40 cellular contexts compared by ENCODE assay signal in the genomic region with DNA sequence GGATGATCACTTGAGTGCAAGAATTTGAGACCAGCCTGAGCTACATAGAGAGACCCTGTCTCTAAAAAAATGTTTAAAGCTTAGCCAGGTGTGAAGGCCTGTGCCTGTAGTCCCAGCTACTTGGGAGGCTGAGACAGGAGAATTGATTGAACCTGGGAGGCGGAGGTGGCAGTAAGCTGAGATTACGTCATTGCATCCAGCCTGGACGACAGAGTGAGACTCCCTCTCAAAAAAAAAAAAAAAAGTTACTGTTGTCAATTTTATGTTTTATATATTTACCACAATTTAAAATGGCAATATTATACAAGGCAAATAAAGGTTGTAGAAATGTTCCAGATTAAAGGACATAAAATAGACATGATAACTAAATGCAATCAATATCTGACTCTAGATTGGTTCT. TPM values are rescaled to one million over a fixed set of nuclear protein-coding genes. Genes with fewer than 3 reads are reported as not detected.
"Had no signal": no experiment of that assay in that cellular context is flagged by ENCODE, and none has a peak within 500 bp of the region (broad histone marks: within the 10 kb centered on the region; RNA-seq: fewer than 3 reads in every experiment).

No MANE protein-coding gene starts in this region.

- H3K36me3 ChIP-seq: adrenal gland, ascending aorta, brain microvascular endothelial cell, breast epithelium, cardiac muscle cell had no signal

- H3K27ac ChIP-seq: adrenal gland, ascending aorta, body of pancreas, brain microvascular endothelial cell, breast epithelium, cardiac muscle cell had no signal

- ATAC-seq: activated naive CD4-positive, alpha-beta T cell treated with anti-CD3 and anti-CD28 coated beads, Interleukin-2, amount 50 U/mL, for 72 hours; activated naive CD8-positive, alpha-beta T cell treated with anti-CD3 and anti-CD28 coated beads, Interleukin-2, amount 50 U/mL, for 24 hours; activated T-cell treated with anti-CD3 and anti-CD28 coated beads, Interleukin-2, amount 50 U/mL, for 4 hours; activated T-cell treated with anti-CD3 and anti-CD28 coated beads, Interleukin-2, amount 50 U/mL, for 72 hours; activated T-helper 17 cell treated with anti-CD3 and anti-CD28 coated beads, Interleukin-2, amount 50 U/mL, for 72 hours; body of pancreas had no signal

- H3K4me3 ChIP-seq: adrenal gland, ascending aorta, body of pancreas, breast epithelium, cardiac muscle cell had no signal

- H3K9me3 ChIP-seq: adrenal gland, body of pancreas had no signal

- DNase-seq: activated effector memory CD4-positive, alpha-beta T cell treated with anti-CD3 and anti-CD28 coated beads, Interleukin-2, amount 50 U/mL, for 16 hours; activated effector memory CD4-positive, alpha-beta T cell treated with Interleukin-2 at 50 U/mL for 16 hours; activated gamma-delta T cell; activated gamma-delta T cell treated with Interleukin-2 at 50 U/mL for 16 hours; activated naive CD4-positive, alpha-beta T cell; activated naive CD4-positive, alpha-beta T cell treated with anti-CD3 and anti-CD28 coated beads for 36 hours; activated naive CD4-positive, alpha-beta T cell treated with anti-CD3 and anti-CD28 coated beads, Interleukin-2, amount 10 ng/mL, durations not matched to agents 7 days and 5 days; activated naive CD4-positive, alpha-beta T cell treated with anti-CD3 and anti-CD28 coated beads, Interleukin-2, amount 50 U/mL, for 16 hours; activated naive CD4-positive, alpha-beta T cell treated with Interleukin-2 at 50 U/mL for 16 hours; activated naive CD8-positive, alpha-beta T cell treated with anti-CD3 and anti-CD28 coated beads for 36 hours; activated naive CD8-positive, alpha-beta T cell treated with anti-CD3 and anti-CD28 coated beads, Interleukin-2, amount 10 ng/mL, durations not matched to agents 7 days and 5 days; activated naive CD8-positive, alpha-beta T cell treated with anti-CD3 and anti-CD28 coated beads, Interleukin-2, amount 50 U/mL, for 24 hours; activated T-cell treated with anti-CD3 and anti-CD28 coated beads, Interleukin-2, amount 50 U/mL, for 1 hour; activated T-cell treated with anti-CD3 and anti-CD28 coated beads, Interleukin-2, amount 50 U/mL, for 24 hours; activated T-cell treated with anti-CD3 and anti-CD28 coated beads, Interleukin-2, amount 50 U/mL, for 4 hours; activated T-cell treated with anti-CD3 and anti-CD28 coated beads, Interleukin-2, amount 50 U/mL, for 48 hours; activated T-cell treated with anti-CD3 and anti-CD28 coated beads, Interleukin-2, amount 50 U/mL, for 72 hours; adrenal gland; amniotic stem cell; amygdala; anterior cingulate cortex; aorta; body of pancreas; brain microvascular endothelial cell; caudate nucleus; central memory CD4-positive, alpha-beta T cell; cerebellar nuclear complex had no signal

- H3K4me1 ChIP-seq: adrenal gland, ascending aorta, body of pancreas, breast epithelium had no signal

- FAIRE-seq: astrocyte, bronchial epithelial cell had no signal

- H3K27me3 ChIP-seq: adrenal gland, ascending aorta, body of pancreas, brain microvascular endothelial cell, breast epithelium, cardiac muscle cell had no signal

RNA-seq across cellular contexts. Expression of a gene that starts 29.2 kb away (rescaled TPM):
- total RNA-seq: activated naive CD4-positive, alpha-beta T cell treated with anti-CD3 and anti-CD28 coated beads for 36 hours; activated naive CD4-positive, alpha-beta T cell treated with anti-CD3 and anti-CD28 coated beads, Interleukin-2, amount 50 U/mL, for 72 hours; activated naive CD8-positive, alpha-beta T cell treated with anti-CD3 and anti-CD28 coated beads for 36 hours; activated naive CD8-positive, alpha-beta T cell treated with anti-CD3 and anti-CD28 coated beads, Interleukin-2, amount 10 ng/mL, durations not matched to agents 7 days and 5 days; activated T-cell treated with anti-CD3 and anti-CD28 coated beads, Interleukin-2, amount 50 U/mL, for 4 hours; activated T-cell treated with anti-CD3 and anti-CD28 coated beads, Interleukin-2, amount 50 U/mL, for 72 hours; activated T-helper 1 cell treated with anti-CD3 and anti-CD28 coated beads, Interleukin-12 subunit alpha, Interleukin-12 subunit beta, Interleukin-2, Interleukin-4 antibody, amounts not matched to agents 30 ng/mL and 10 ng/mL and 1 ng/mL, durations not matched to agents 14 hours and 24 hours and 36 hours; activated T-helper 17 cell treated with anti-CD3 and anti-CD28 coated beads, Interleukin-2, amount 50 U/mL, for 72 hours; activated T-helper 2 cell treated with anti-CD3 and anti-CD28 coated beads, Interferon-gamma antibody, Interleukin-2, Interleukin-4, amounts not matched to agents 10 μg/mL and 5 μg/mL and 100 μg/mL, durations not matched to agents 14 hours and 24 hours and 36 hours; adrenal gland; aorta; ascending aorta; astrocyte; body of pancreas; breast epithelium; bronchial epithelial cell; cardiac muscle cell; cardiac septum; cerebellum; chondrocyte had no signal
- polyA plus RNA-seq: adipose tissue, aorta, cardiac muscle cell had no signal
